ENCODE assay signal across 8 cellular contexts in the genomic region with DNA sequence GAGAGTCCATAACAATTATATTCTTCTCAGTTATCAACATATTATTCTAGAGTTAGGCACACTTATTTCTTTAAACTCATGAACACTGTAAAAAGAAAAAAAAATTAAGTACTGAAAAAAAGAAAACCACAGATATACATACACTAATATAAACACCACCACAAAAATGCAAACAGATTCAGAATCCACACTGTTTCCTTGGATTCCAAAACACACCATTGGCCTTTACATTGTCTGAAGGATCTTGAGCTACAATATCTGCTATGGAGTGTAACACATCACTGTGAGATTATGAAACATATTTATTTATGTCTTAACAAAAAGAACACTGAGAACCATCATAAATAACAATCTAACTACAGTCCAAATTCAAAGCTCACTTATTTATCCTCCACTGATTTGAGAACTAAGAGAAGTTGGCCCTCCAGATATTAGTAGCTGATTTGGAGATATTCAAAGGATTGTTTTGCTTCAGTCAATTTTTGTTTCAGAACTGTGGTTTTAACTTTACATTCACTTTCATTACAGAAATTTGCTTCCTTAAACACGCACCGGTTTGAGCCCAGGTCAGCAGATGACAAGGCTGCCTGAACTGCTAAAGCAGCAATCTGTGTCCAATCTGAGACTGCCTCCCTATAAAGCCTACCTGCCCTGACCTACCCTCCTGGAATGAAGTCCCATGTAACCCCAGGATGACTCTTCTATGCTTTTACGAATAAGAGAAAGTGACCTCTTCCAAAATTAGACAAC. TPM values are rescaled to one million over a fixed set of nuclear protein-coding genes. Genes with fewer than 3 reads are reported as not detected.
A peak's percentile ranks its signal among the peaks of the same experiment; 100 is the strongest.
DNase-seq lines count a peak whose midpoint lies in the region; ATAC-seq and TF ChIP-seq lines count a peak whose summit lies in the region.

No MANE protein-coding gene starts in this region.

- H3K36me3 ChIP-seq in iPS-15b (ENCODE audit: control insufficient read depth, insufficient read depth, low read length) = no peaks in the 10 kb centered on the region

- CTCF ChIA-PET in T-cell (lab: Charles Lee) = interaction anchor here (0.5 to 0.6 kb wide), 2 partner anchors 535 to 1210 kb away, joined by 3 read pairs; no protein-coding TSS in a partner anchor

- TF ChIP-seq POLR2A in erythroblast (IDR thresholded peaks at IDR 0.05; ENCODE audit: low read length) = no peak

- peaks cover 0 to 5% of the 10 kb centered on the region in 2 donors for H3K27me3 Mint-ChIP-seq in T-cell

- POLR2A ChIA-PET in T-cell (lab: Charles Lee) = interaction anchor here in 1 of 2 donors (0.6 kb wide), 2 partner anchors 33 to 555 kb away, joined by 3 read pairs; no protein-coding TSS in a partner anchor

- no peaks in the 10 kb centered on the region for H3K9me3 ChIP-seq in iPS-15b (ENCODE audit: control insufficient read depth, insufficient read depth, low read length)

- peaks cover 31% of the 10 kb centered on the region for H3K27me3 ChIP-seq in iPS-15b (ENCODE audit: control insufficient read depth, insufficient read depth, low read length)

- H3K27ac Mint-ChIP-seq in T-cell = peak overlapping the region; percentile 90 to 94

- DNase-seq in T-cell = peak in 22 of 34 experiments; percentile 4 to 49 (median 20)
- no peak for DNase-seq in NCI-H524 (lab: John Stamatoyannopoulos, UW)
- DNase-seq in erythroblast (lab: John Stamatoyannopoulos, UW) = no peak
- no peak for DNase-seq in NCI-H1436 (lab: John Stamatoyannopoulos, UW)
- DNase-seq in NCI-H82 (lab: John Stamatoyannopoulos, UW) = no peak

- H3K9ac ChIP-seq in iPS-15b (ENCODE audit: low read depth, low read length) = no peak overlapping the region

- H3K4me3 Mint-ChIP-seq in T-cell = peak overlapping the region; percentile 94 to 96 (median 96)

- no peaks in the 10 kb centered on the region for H3K9me3 Mint-ChIP-seq in T-cell

- ATAC-seq in GM19025 (IDR thresholded peaks at IDR 0.05; ENCODE audit: low read depth, unreplicated experiment) (peak; percentile 68), HG02840 (IDR thresholded peaks at IDR 0.05; ENCODE audit: low FRiP score, unreplicated experiment) (peak; percentile 80), T-cell (replicated peaks in 1 of 4) (peak in 1 of 4 experiments; percentile 11)

- H3K4me1 ChIP-seq in iPS-15b (ENCODE audit: control insufficient read depth, insufficient read depth, low read length) = peaks cover 14% of the 10 kb centered on the region

- H3K36me3 Mint-ChIP-seq in T-cell = no peaks in the 10 kb centered on the region

- peak overlapping the region; percentile 71 for H3K4me3 ChIP-seq in iPS-15b (ENCODE audit: low read depth, low read length)

- H3K4me1 Mint-ChIP-seq in T-cell = peaks cover 60 to 64% (median 62%) of the 10 kb centered on the region in 3 donors

RNA-seq across cellular contexts. Expression of gene CDK1, which starts 47.0 kb away (rescaled TPM):
- 1 to 10 TPM; 1.2 to 2.0 (median 1.6) TPM for total RNA-seq in T-cell

Comparison
In these comparisons a context has a peak if more than half of its experiments do, and no peak if none do; other contexts are left out.
1. DNase-seq: peak in T-cell (22 of 34); none in NCI-H524 (0 of 2), erythroblast (0 of 2), NCI-H1436 (single experiment) and NCI-H82 (single experiment).